Comparison of ENCODE assay signal across 8 cellular contexts in the genomic region with DNA sequence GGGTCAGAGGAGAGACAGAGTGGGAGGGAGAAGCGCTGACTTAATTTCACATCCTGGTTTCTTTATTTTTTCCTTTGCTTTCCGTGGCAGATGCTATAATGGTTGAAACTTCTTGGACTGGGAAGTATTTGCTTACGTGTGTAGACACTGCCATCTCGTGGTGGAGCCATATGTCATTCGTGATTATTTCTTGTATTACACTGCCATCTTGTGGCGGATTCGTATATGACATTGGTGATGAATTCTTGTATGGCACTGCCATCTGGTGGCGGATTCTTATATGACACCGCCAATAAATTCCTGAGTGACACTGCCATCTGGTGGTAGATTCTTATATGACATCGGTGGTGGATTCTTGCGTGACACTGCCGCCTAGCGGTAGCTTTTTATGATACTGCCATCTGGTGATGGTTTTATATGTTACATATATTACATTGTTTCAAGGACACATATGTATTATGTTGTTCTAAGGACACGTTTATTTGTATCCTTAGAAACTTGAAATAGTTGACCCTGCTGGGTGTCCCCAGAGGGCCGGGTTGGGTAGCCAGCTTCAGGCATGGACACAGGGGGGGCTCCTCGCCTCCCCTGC. TPM values are rescaled to one million over a fixed set of nuclear protein-coding genes. Genes with fewer than 3 reads are reported as not detected.
DNase-seq lines count a peak whose midpoint lies in the region; ATAC-seq and TF ChIP-seq lines count a peak whose summit lies in the region.

No MANE protein-coding gene starts in this region.

- H4K8ac ChIP-seq in H9 (replicated peaks; ENCODE audit: insufficient read length, low read depth, low read length), result no peak overlapping the region

- H2BK12ac ChIP-seq in H9 (ENCODE audit: insufficient read length, low read depth, low read length), result no peak overlapping the region

- no peak overlapping the region for H3K56ac ChIP-seq in H9 (ENCODE audit: insufficient read length, low read depth, low read length)

- POLR2A ChIA-PET in T-cell (lab: Charles Lee), result interaction anchor here in 1 of 2 donors (0.7 kb wide), 1 partner anchor 73 kb away, joined by 3 read pairs; no protein-coding TSS in a partner anchor

- no peaks in the 10 kb centered on the region for H3K4me1 Mint-ChIP-seq in H9
- peaks cover 13 to 42% (median 20%) of the 10 kb centered on the region in 3 donors for H3K4me1 Mint-ChIP-seq in T-cell

- peak; percentile 72 to 85 (median 79) for ATAC-seq in T-cell (replicated peaks in 1 of 4)
- peak; percentile 62 to 79 (median 68) for ATAC-seq in heart right ventricle
- ATAC-seq in HG03432 (IDR thresholded peaks at IDR 0.05; ENCODE audit: unreplicated experiment), result no peak

- no peak overlapping the region for H2AK5ac ChIP-seq in H9 (ENCODE audit: insufficient read length, low read length)

- no peak overlapping the region for H2BK120ac ChIP-seq in H9 (ENCODE audit: low read depth, low read length, poor library complexity, severe bottlenecking)

- H3K4ac ChIP-seq in H9 (ENCODE audit: low read depth, low read length), result no peak overlapping the region

- TF ChIP-seq CTCF in DOHH2 (IDR thresholded peaks at IDR 0.05; ENCODE audit: low read depth, low read length, poor library complexity, severe bottlenecking) (peak; percentile 100), H9 (conservative IDR thresholded peaks at IDR 0.05) (peak; percentile 100), heart right ventricle (IDR thresholded peaks at IDR 0.05) (peak; percentile 93 to 100 (median 99))

- H2BK15ac ChIP-seq in H9 (ENCODE audit: low read depth, low read length), result no peak overlapping the region

- H3K9me3 ChIP-seq in DOHH2 (ENCODE audit: control insufficient read depth, insufficient read depth, low read length) (no peaks in the 10 kb centered on the region), H9 (ENCODE audit: control insufficient read depth, low read depth, low read length) (peaks cover 42% of the 10 kb centered on the region), adipocyte (ENCODE audit: control insufficient read depth, low read length) (no peaks in the 10 kb centered on the region), heart right ventricle (peaks cover 0 to 4% (median 0%) of the 10 kb centered on the region in 11 donors)

- H3K27ac ChIP-seq in DOHH2 (ENCODE audit: low read depth, low read length) (peak overlapping the region; percentile 66; the same call in 1 of the 2 replicates), H9 (ENCODE audit: insufficient read length, low read depth, low read length) (no peak overlapping the region), heart right ventricle (peak overlapping the region in 3 of 10 donors; percentile 31 to 60 (median 48))

- H3K36me3 ChIP-seq in DOHH2 (ENCODE audit: control insufficient read depth, low read length) (peaks cover 76% of the 10 kb centered on the region), adipocyte (ENCODE audit: control insufficient read depth, insufficient read depth, low read length, severe bottlenecking) (no peaks in the 10 kb centered on the region), heart right ventricle (peaks cover 0 to 28% (median 0%) of the 10 kb centered on the region in 9 donors)

- H3K79me2 ChIP-seq in DOHH2 (ENCODE audit: control insufficient read depth, low read length) (peaks cover 28% of the 10 kb centered on the region), H9 (ENCODE audit: insufficient read depth, low read length) (no peaks in the 10 kb centered on the region)

- H3K9ac ChIP-seq in H9 (ENCODE audit: extremely low read depth, insufficient read length, low read length), result no peak overlapping the region
- H3K9ac ChIP-seq in adipocyte (ENCODE audit: low read length), result no peak overlapping the region

- no peaks in the 10 kb centered on the region; the same call in 1 of the 2 replicates for H3F3A ChIP-seq in DOHH2 (ENCODE audit: control insufficient read depth, insufficient read depth)

- peaks cover 80 to 84% of the 10 kb centered on the region in 2 experiments for H3K9me3 Mint-ChIP-seq in H9
- H3K9me3 Mint-ChIP-seq in T-cell, result no peaks in the 10 kb centered on the region

- H3K27me3 Mint-ChIP-seq in H9 (ENCODE audit: low read depth), result no peaks in the 10 kb centered on the region; the same call in 1 of the 2 replicates
- H3K27me3 Mint-ChIP-seq in T-cell, result no peaks in the 10 kb centered on the region

- WGBS in H9 (ENCODE audit: extremely low coverage, insufficient read length, low lambda C conversion rate), result no CpG with 5 or more reads among the region's 16 CpGs
- 12 to 17% methylated on average over 16 of the region's 16 CpGs for WGBS in heart right ventricle, 2 donors

- no peak overlapping the region for H3K14ac ChIP-seq in H9 (ENCODE audit: insufficient read depth, low read length)

- H4K5ac ChIP-seq in H9 (ENCODE audit: insufficient read length, low read depth, low read length), result no peak overlapping the region

- H3K4me2 ChIP-seq in DOHH2 (ENCODE audit: low read length), result peak overlapping the region; percentile 12
- no peak overlapping the region for H3K4me2 ChIP-seq in H9 (ENCODE audit: insufficient read depth, insufficient read length, low read length)

- CTCF ChIA-PET in T-cell (lab: Charles Lee), result interaction anchor here (0.6 to 2.5 kb wide), 22 partner anchors 9 to 1669 kb away, joined by 3 to 17 read pairs (median 4); no protein-coding TSS in a partner anchor

- no peak overlapping the region for H2AFZ ChIP-seq in H9 (ENCODE audit: low read length)

- H4K20me1 ChIP-seq in DOHH2 (ENCODE audit: control insufficient read depth, insufficient read depth, low read depth, low read length), result peaks cover 16% of the 10 kb centered on the region
- no peaks in the 10 kb centered on the region for H4K20me1 ChIP-seq in H9 (ENCODE audit: control insufficient read depth, insufficient read depth, insufficient read length)

- H3K9me2 ChIP-seq in DOHH2 (replicated peaks; ENCODE audit: control insufficient read depth, low read length), result no peaks in the 10 kb centered on the region

- H3K23ac ChIP-seq in H9 (ENCODE audit: insufficient read length, low read depth, low read length), result no peak overlapping the region

- H3T11ph ChIP-seq in H9 (ENCODE audit: low read length), result no peak overlapping the region

- H3K4me3 Mint-ChIP-seq in H9 (no peak overlapping the region), T-cell (no peak overlapping the region)

- no peaks in the 10 kb centered on the region for H3K27me3 ChIP-seq in DOHH2 (ENCODE audit: control insufficient read depth, low read length)
- no peaks in the 10 kb centered on the region for H3K27me3 ChIP-seq in H9 (ENCODE audit: insufficient read depth, low read length)
- H3K27me3 ChIP-seq in adipocyte (replicated peaks; ENCODE audit: control insufficient read depth, insufficient read depth, low read length), result no peaks in the 10 kb centered on the region
- no peaks in the 10 kb centered on the region for H3K27me3 ChIP-seq in heart right ventricle

- H2BK5ac ChIP-seq in H9 (ENCODE audit: insufficient read length, low read length), result no peak overlapping the region

- no peak overlapping the region for H4K91ac ChIP-seq in H9 (ENCODE audit: insufficient read length, low read depth, low read length)

- no peak overlapping the region for H3K18ac ChIP-seq in H9 (ENCODE audit: insufficient read length, low read depth, low read length)

- H2BK20ac ChIP-seq in H9 (ENCODE audit: low read depth, low read length, poor library complexity, severe bottlenecking), result no peak overlapping the region

- H3K36me3 Mint-ChIP-seq in H9 (ENCODE audit: insufficient read depth in 1 of 3, low read depth in 3 of 3), result peaks cover 70 to 79% (median 76%) of the 10 kb centered on the region in 3 experiments
- peaks cover 22% of the 10 kb centered on the region for H3K36me3 Mint-ChIP-seq in T-cell

- H3K4me1 ChIP-seq in DOHH2 (ENCODE audit: control insufficient read depth, low read length) (peaks cover 77% of the 10 kb centered on the region), H9 (ENCODE audit: insufficient read depth, low read length) (no peaks in the 10 kb centered on the region), adipocyte (ENCODE audit: control insufficient read depth, insufficient read depth, low read length) (no peaks in the 10 kb centered on the region), heart right ventricle (peaks cover 0 to 35% (median 7%) of the 10 kb centered on the region in 9 donors)

- no peaks in the 10 kb centered on the region for H3K23me2 ChIP-seq in H9 (ENCODE audit: insufficient read length, low read depth, low read length, poor library complexity, severe bottlenecking)

- intact Hi-C loops in heart right ventricle (cut with DNase I), result loop anchor here (1.0 to 10.0 kb wide), 13 partner anchors 37 to 1302 kb away; no protein-coding TSS in a partner anchor

- no peaks in the 10 kb centered on the region for H3K79me1 ChIP-seq in H9 (ENCODE audit: insufficient read depth, low read depth, low read length, poor library complexity, severe bottlenecking)

- H3K4me3 ChIP-seq in DOHH2 (ENCODE audit: low read length) (no peak overlapping the region), adipocyte (ENCODE audit: low read length) (no peak overlapping the region), heart right ventricle (no peak overlapping the region)

- DNase-seq in H9, result peak; percentile 63
- DNase-seq in NCI-H1105 (lab: John Stamatoyannopoulos, UW), result peak; percentile 54
- peak; percentile 26 to 87 (median 66) for DNase-seq in T-cell
- DNase-seq in adipocyte (ENCODE audit: low read depth), result peak; percentile 87
- DNase-seq in heart right ventricle, result peak in 1 of 2 donors; percentile 60
- peak; percentile 74 for DNase-seq in renal cortical epithelial cell (ENCODE audit: low read depth)

- H3K27ac Mint-ChIP-seq in H9, result no peak overlapping the region
- peak overlapping the region; percentile 26 to 85 for H3K27ac Mint-ChIP-seq in T-cell

RNA-seq across cellular contexts. Expression of a gene that starts 37.3 kb away (rescaled TPM):
- total RNA-seq in H9 (2021) (4.7 and 6.9 TPM in 2 replicates), T-cell (under 1 TPM; 0.23 to 0.43 (median 0.25) TPM), heart right ventricle (10 to 100 TPM; 24.2 to 44.9 (median 32.9) TPM), renal cortical epithelial cell (2.6 and 4.2 TPM in 2 replicates)
- polyA plus RNA-seq in heart right ventricle, result 1 to 10 TPM; 4.0 to 4.4 TPM

Comparison
In these comparisons a context has a peak if more than half of its experiments do, and no peak if none do; other contexts are left out.
1. H3K27ac Mint-ChIP-seq: peak in T-cell (2 of 2); none in H9 (0 of 3).
2. Peak in every context shown above with its lines, with median percentiles within 50 percentile points of each other: CTCF ChIP-seq.